ENCODE assay signal across 19 cellular contexts in genomic region chr20:38387953-38388352, GRCh38. TPM values are rescaled to one million over a fixed set of nuclear protein-coding genes. Genes with fewer than 3 reads are reported as not detected.
DNase-seq lines count a peak whose midpoint lies in the region; TF ChIP-seq lines count a peak whose summit lies in the region.
"Had no signal": no experiment of that assay in that cellular context is flagged by ENCODE, and none has a peak within 500 bp of the region (broad histone marks: within the 10 kb centered on the region; RNA-seq: fewer than 3 reads in every experiment).

No MANE protein-coding gene starts in this region.

- no peak for TF ChIP-seq EP300 in Ishikawa (IDR thresholded peaks at IDR 0.05; ENCODE audit: borderline replicate concordance)

- peak; percentile 15; the same call in 1 of the 2 replicates for TF ChIP-seq RAD21 in Ishikawa (IDR thresholded peaks at IDR 0.05; ENCODE audit: low read depth)

- in situ Hi-C loops in SK-MEL-5 (cut with HindIII; ENCODE audit: low pct_unique_long_range_greater_than_20kb, low sequenced_read_pairs) = no loop called here

- DNase-seq in AG08395 (ENCODE audit: low spot score) = peak; percentile 21
- DNase-seq in SK-MEL-5 (ENCODE audit: low read depth, low spot score) = peak; percentile 51
- DNase-seq in globus pallidus (ENCODE audit: low spot score) = peak; percentile 37
- no peak for DNase-seq in activated naive CD4-positive, alpha-beta T cell treated with Interleukin-2 at 50 U/mL for 16 hours
- DNase-seq in GM03348 (ENCODE audit: low spot score) = no peak
- no peak for DNase-seq in DMS114 treated with DMSO at 0.1 percent for 48 hours (lab: John Stamatoyannopoulos, UW; ENCODE audit: unreplicated experiment)
- DNase-seq in stimulated activated CD4-positive, alpha-beta T cell treated with anti-CD3 and anti-CD28 coated beads, Interleukin-4, amount 100 ng/mL, for 4 hours = no peak
- DNase-seq: activated CD4-positive, alpha-beta T cell treated with anti-CD3 and anti-CD28 coated beads for 1 hour; KBM-7; left ventricle myocardium superior; naive B cell; NCI-H1930; NCI-H524 treated with DMSO at 0.1 percent for 48 hours; stomach; T-helper 2 cell; uterus had no signal

TF ChIP-seq in Ishikawa, 13 proteins besides CTCF, POLR2A, EP300 and RAD21:
- TF ChIP-seq TCF12 (IDR thresholded peaks at IDR 0.05; ENCODE audit: low read depth) (no peak), YY1 (IDR thresholded peaks at IDR 0.05; ENCODE audit: low read depth) (no peak), EGR1 (IDR thresholded peaks at IDR 0.05) (no peak), CREB1 (IDR thresholded peaks at IDR 0.05; ENCODE audit: low read depth) (no peak), CEBPB (IDR thresholded peaks at IDR 0.05) (no peak), TEAD4 (IDR thresholded peaks at IDR 0.05) (no peak), ZBTB7A (IDR thresholded peaks at IDR 0.05; ENCODE audit: low read depth) (no peak), NFIC (IDR thresholded peaks at IDR 0.05) (no peak)
- TF ChIP-seq, protein P1, sequence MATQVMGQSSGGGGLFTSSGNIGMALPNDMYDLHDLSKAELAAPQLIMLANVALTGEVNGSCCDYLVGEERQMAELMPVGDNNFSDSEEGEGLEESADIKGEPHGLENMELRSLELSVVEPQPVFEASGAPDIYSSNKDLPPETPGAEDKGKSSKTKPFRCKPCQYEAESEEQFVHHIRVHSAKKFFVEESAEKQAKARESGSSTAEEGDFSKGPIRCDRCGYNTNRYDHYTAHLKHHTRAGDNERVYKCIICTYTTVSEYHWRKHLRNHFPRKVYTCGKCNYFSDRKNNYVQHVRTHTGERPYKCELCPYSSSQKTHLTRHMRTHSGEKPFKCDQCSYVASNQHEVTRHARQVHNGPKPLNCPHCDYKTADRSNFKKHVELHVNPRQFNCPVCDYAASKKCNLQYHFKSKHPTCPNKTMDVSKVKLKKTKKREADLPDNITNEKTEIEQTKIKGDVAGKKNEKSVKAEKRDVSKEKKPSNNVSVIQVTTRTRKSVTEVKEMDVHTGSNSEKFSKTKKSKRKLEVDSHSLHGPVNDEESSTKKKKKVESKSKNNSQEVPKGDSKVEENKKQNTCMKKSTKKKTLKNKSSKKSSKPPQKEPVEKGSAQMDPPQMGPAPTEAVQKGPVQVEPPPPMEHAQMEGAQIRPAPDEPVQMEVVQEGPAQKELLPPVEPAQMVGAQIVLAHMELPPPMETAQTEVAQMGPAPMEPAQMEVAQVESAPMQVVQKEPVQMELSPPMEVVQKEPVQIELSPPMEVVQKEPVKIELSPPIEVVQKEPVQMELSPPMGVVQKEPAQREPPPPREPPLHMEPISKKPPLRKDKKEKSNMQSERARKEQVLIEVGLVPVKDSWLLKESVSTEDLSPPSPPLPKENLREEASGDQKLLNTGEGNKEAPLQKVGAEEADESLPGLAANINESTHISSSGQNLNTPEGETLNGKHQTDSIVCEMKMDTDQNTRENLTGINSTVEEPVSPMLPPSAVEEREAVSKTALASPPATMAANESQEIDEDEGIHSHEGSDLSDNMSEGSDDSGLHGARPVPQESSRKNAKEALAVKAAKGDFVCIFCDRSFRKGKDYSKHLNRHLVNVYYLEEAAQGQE (IDR thresholded peaks at IDR 0.05; ENCODE audit: low read depth) = no peak
- TF ChIP-seq, protein P2, sequence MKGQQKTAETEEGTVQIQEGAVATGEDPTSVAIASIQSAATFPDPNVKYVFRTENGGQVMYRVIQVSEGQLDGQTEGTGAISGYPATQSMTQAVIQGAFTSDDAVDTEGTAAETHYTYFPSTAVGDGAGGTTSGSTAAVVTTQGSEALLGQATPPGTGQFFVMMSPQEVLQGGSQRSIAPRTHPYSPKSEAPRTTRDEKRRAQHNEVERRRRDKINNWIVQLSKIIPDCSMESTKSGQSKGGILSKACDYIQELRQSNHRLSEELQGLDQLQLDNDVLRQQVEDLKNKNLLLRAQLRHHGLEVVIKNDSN (IDR thresholded peaks at IDR 0.05) = no peak

RNA-seq across cellular contexts. Expression of gene LBP, which starts 41.7 kb away (rescaled TPM):
- total RNA-seq in SK-MEL-5 (2014; rRNA removed; shearing (Covaris generic)) = 0.19 TPM in 1 of 2 replicates, not detected in the other
- polyA plus RNA-seq in SK-MEL-5 (2015; cell fraction: cytosol; rRNA removed) = 0.30 TPM in 1 of 2 replicates, not detected in the other
- polyA plus RNA-seq in SK-MEL-5 (2015; cell fraction: nucleus; rRNA removed) = 0.53 TPM in 1 of 2 replicates, not detected in the other
- total RNA-seq: Caco-2, progenitor cell of endocrine pancreas, stomach, uterus had no signal

RNA-seq across cellular contexts. Expression of gene SNHG17, which starts 47.2 kb away (rescaled TPM):
- 14.6 and 17.3 TPM in 2 replicates for total RNA-seq in SK-MEL-5 (2014; rRNA removed; shearing (Covaris generic))
- 17.9 and 22.2 TPM in 2 replicates for polyA plus RNA-seq in SK-MEL-5 (2015; cell fraction: cytosol; rRNA removed)
- polyA plus RNA-seq in SK-MEL-5 (2015; cell fraction: nucleus; rRNA removed) = 210 and 231 TPM in 2 replicates

Comparison
In these comparisons a context has a peak if more than half of its experiments do, and no peak if none do; other contexts are left out.
1. DNase-seq: peak in AG08395 (single experiment), SK-MEL-5 (single experiment) and globus pallidus (single experiment); none in activated naive CD4-positive, alpha-beta T cell treated with Interleukin-2 at 50 U/mL for 16 hours (single experiment), GM03348 (single experiment), DMS114 treated with DMSO at 0.1 percent for 48 hours (single experiment) and stimulated activated CD4-positive, alpha-beta T cell treated with anti-CD3 and anti-CD28 coated beads, Interleukin-4, amount 100 ng/mL, for 4 hours (0 of 2).